In genomic region chr6:52422156-52422555, GRCh38 we compare ENCODE assay signal across 21 cellular contexts. TPM values are rescaled to one million over a fixed set of nuclear protein-coding genes. Genes with fewer than 3 reads are reported as not detected.
DNase-seq lines count a peak whose midpoint lies in the region; ATAC-seq, FAIRE-seq and TF ChIP-seq lines count a peak whose summit lies in the region.
"Had no signal": no experiment of that assay in that cellular context is flagged by ENCODE, and none has a peak within 500 bp of the region (broad histone marks: within the 10 kb centered on the region; RNA-seq: fewer than 3 reads in every experiment).

No MANE protein-coding gene starts in this region.

- DNase-seq in IMR-90 = no peak
- DNase-seq in K562 (ENCODE audit: extremely low read depth in 1 of 4, low spot score in 3 of 4) = no peak
- DNase-seq in amygdala (lab: John Stamatoyannopoulos, UW) = no peak
- no peak for DNase-seq in GM03348 (ENCODE audit: low spot score)
- no peak for DNase-seq in GM13977 (ENCODE audit: low spot score)
- DNase-seq: DMS79, H7, MG63, NCI-H1092 treated with DMSO at 0.1 percent for 48 hours, NCI-H1436 treated with DMSO at 0.1 percent for 48 hours, NCI-H1930, NCI-H2227 treated with DMSO at 0.1 percent for 48 hours, NCI-H510A, PC-9, SIG-M5, T-cell had no signal

- H3K27ac ChIP-seq in ACC112 (ENCODE audit: low read depth, low read length) = peak overlapping the region; percentile 88
- H3K27ac ChIP-seq in IMR-90 (ENCODE audit: insufficient read depth, low read length) = no peak overlapping the region
- H3K27ac ChIP-seq in K562 (ENCODE audit: extremely low read depth, low read depth, low read length) = no peak overlapping the region
- H3K27ac ChIP-seq: C4-2B, PC-9, RWPE1 had no signal

- no peak overlapping the region for H2BK5ac ChIP-seq in IMR-90 (ENCODE audit: low read depth, low read length, poor library complexity, severe bottlenecking)

- no CpG with 5 or more reads among the region's 2 CpGs for WGBS in IMR-90 (ENCODE audit: extremely low coverage in 2 of 2, insufficient read length in 1 of 2), 2 experiments
- 41% methylated on average over 2 of the region's 2 CpGs for WGBS in K562 (ENCODE audit: insufficient coverage, low coverage, missing lambda C conversion rate)

- TF ChIP-seq CTCF in IMR-90 (conservative IDR thresholded peaks at IDR 0.05; ENCODE audit: low read depth, low read length) (no peak), K562 (IDR thresholded peaks at IDR 0.05 in 2 of 3, conservative IDR thresholded peaks at IDR 0.05 in 1 of 3; ENCODE audit: insufficient read depth in 2 of 3, low read depth in 1 of 3, low read length in 3 of 3) (no peak), GM13977 (IDR thresholded peaks at IDR 0.05; ENCODE audit: extremely low read depth, insufficient read depth, missing control alignments) (no peak)

- no peak overlapping the region for H2AK9ac ChIP-seq in IMR-90 (replicated peaks; ENCODE audit: low read depth, low read length, poor library complexity)

- BruUV-seq in IMR-90 (replicated peaks; lab: Mats Ljungman, UMichigan) (no TSS peak), K562 (replicated peaks; lab: Mats Ljungman, UMichigan) (no TSS peak)

- no peak for ATAC-seq in IMR-90 (ENCODE audit: low read depth)
- ATAC-seq in K562 = no peak
- ATAC-seq: T-cell had no signal

- H4K20me1 ChIP-seq in IMR-90 (ENCODE audit: insufficient read depth, low read length) (no peaks in the 10 kb centered on the region), K562 (replicated peaks; ENCODE audit: control insufficient read depth, insufficient read depth, low read length) (no peaks in the 10 kb centered on the region)

- H3K9ac ChIP-seq in IMR-90 (ENCODE audit: low read depth, low read length) = no peak overlapping the region
- no peak overlapping the region for H3K9ac ChIP-seq in K562 (ENCODE audit: insufficient read depth in 1 of 2, low read depth in 2 of 2, low read length in 2 of 2)

- POLR2A ChIA-PET in IMR-90 (lab: Charles Lee; ENCODE audit: unreplicated experiment) (no interaction called here), K562 (lab: Yijun Ruan, JAX) (interaction anchor here (0.6 to 1.0 kb wide), 2 partner anchors 57 to 102 kb away, joined by 3 to 4 read pairs; no protein-coding TSS in a partner anchor)

- no peak for TF ChIP-seq RAD21 in IMR-90 (IDR thresholded peaks at IDR 0.05; ENCODE audit: low read length)
- TF ChIP-seq RAD21 in K562 (CRISPR knock-in tag; conservative IDR thresholded peaks at IDR 0.05 in 1 of 2, IDR thresholded peaks at IDR 0.05 in 1 of 2) = no peak

- CTCF ChIA-PET in IMR-90 (lab: Yijun Ruan, JAX) = interaction anchor here (1.3 kb wide), 1 partner anchor 46 kb away, joined by 3 read pairs; no protein-coding TSS in a partner anchor
- CTCF ChIA-PET in K562 (lab: Yijun Ruan, JAX; ENCODE audit: low intra/inter-chr PET ratio) = no interaction called here

- dilution Hi-C loops in IMR-90 (cut with HindIII; ENCODE audit: low sequenced_read_pairs, unreplicated experiment) = loop anchor here (25.0 kb wide), 1 partner anchor 240 kb away; the partner anchor contains the start of gene TMEM14A

- H3K79me2 ChIP-seq in ACC112 (ENCODE audit: control insufficient read depth, insufficient read depth, low read length, unreplicated experiment) (peaks cover 36% of the 10 kb centered on the region), K562 (ENCODE audit: control insufficient read depth, insufficient read depth, low read length) (peaks cover 6% of the 10 kb centered on the region; the same call in 2 of the 3 replicates)

- no peak overlapping the region for H4K5ac ChIP-seq in IMR-90 (ENCODE audit: low read depth, low read length)

- H3K9me1 ChIP-seq in IMR-90 (ENCODE audit: insufficient read depth, low read length) (peaks cover 13% of the 10 kb centered on the region), K562 (ENCODE audit: control insufficient read depth, insufficient read depth, low read length) (no peaks in the 10 kb centered on the region)

- H3K4ac ChIP-seq in IMR-90 (ENCODE audit: low read depth, low read length) = peak overlapping the region; percentile 62; the same call in 1 of the 2 replicates

- H3K18ac ChIP-seq in IMR-90 (ENCODE audit: low read depth, low read length) = no peak overlapping the region

- peak overlapping the region; percentile 86 for H2BK120ac ChIP-seq in IMR-90 (ENCODE audit: low read depth, low read length)

- no peak overlapping the region; the same call in 1 of the 2 replicates for H3K14ac ChIP-seq in IMR-90 (replicated peaks; ENCODE audit: low read depth, low read length)

- FAIRE-seq in K562 (lab: Jason Lieb, UNC) = no peak
- FAIRE-seq: D721Med had no signal

- peak overlapping the region; percentile 73; the same call in 1 of the 2 replicates for H2BK20ac ChIP-seq in IMR-90 (ENCODE audit: low read depth, low read length)

- H2AK5ac ChIP-seq in IMR-90 (ENCODE audit: low read depth, low read length) = no peak overlapping the region

- H3K23ac ChIP-seq in IMR-90 (ENCODE audit: low read depth, low read length) = peak overlapping the region; percentile 70

- H3K27me3 ChIP-seq in ACC112 (ENCODE audit: insufficient read depth, low read length) (no peaks in the 10 kb centered on the region), IMR-90 (ENCODE audit: control insufficient read depth, insufficient read depth, low read length) (no peaks in the 10 kb centered on the region), K562 (ENCODE audit: control insufficient read depth in 2 of 2, insufficient read depth in 2 of 2, low read length in 2 of 2) (no peaks in the 10 kb centered on the region), neuron (ENCODE audit: insufficient read depth, low read length) (no peaks in the 10 kb centered on the region)
- H3K27me3 ChIP-seq: MG63 had no signal

- peaks cover 74% of the 10 kb centered on the region for H3K4me1 ChIP-seq in ACC112 (ENCODE audit: control insufficient read depth, insufficient read depth, low read length, unreplicated experiment)
- H3K4me1 ChIP-seq in IMR-90 (ENCODE audit: control insufficient read depth, insufficient read depth, low read length) = peaks cover 13% of the 10 kb centered on the region
- H3K4me1 ChIP-seq in K562 (replicated peaks in 1 of 2; ENCODE audit: control insufficient read depth in 2 of 2, insufficient read depth in 2 of 2, low read length in 2 of 2) = peaks cover 21 to 22% of the 10 kb centered on the region in 2 experiments
- H3K4me1 ChIP-seq in neuron (ENCODE audit: insufficient read depth, low read length) = peaks cover 21% of the 10 kb centered on the region

- intact Hi-C loops in IMR-90 (cut with micrococcal nuclease) = loop anchor here (5.0 kb wide), 3 partner anchors 50 to 95 kb away; no protein-coding TSS in a partner anchor
- intact Hi-C loops in K562 (cut with micrococcal nuclease) = loop anchor here (5.0 kb wide), 1 partner anchor 60 kb away; no protein-coding TSS in a partner anchor

- H2AFZ ChIP-seq in ACC112 (ENCODE audit: low read length, unreplicated experiment) = no peak overlapping the region
- no peak overlapping the region for H2AFZ ChIP-seq in IMR-90 (replicated peaks; ENCODE audit: low read length, poor library complexity)
- H2AFZ ChIP-seq in K562 (ENCODE audit: low read depth, low read length) = no peak overlapping the region
- no peak overlapping the region for H2AFZ ChIP-seq in neuron (ENCODE audit: low read depth, low read length)
- H2AFZ ChIP-seq: PC-9 had no signal

- no peak overlapping the region for H3K56ac ChIP-seq in IMR-90 (ENCODE audit: extremely low read depth, insufficient read depth, low read length)

- peak overlapping the region; percentile 24; the same call in 1 of the 2 replicates for H4K91ac ChIP-seq in IMR-90 (ENCODE audit: insufficient read depth, low read depth, low read length)

- H3K36me3 ChIP-seq in ACC112 (ENCODE audit: insufficient read depth, low read length) = 0 out of 2 replicates have a peak, but pooled peaks cover 2% of the 10 kb centered on the region
- H3K36me3 ChIP-seq in IMR-90 (ENCODE audit: control insufficient read depth, insufficient read depth, low read length) = peaks cover 1% of the 10 kb centered on the region; the same call in 1 of the 2 replicates
- no peaks in the 10 kb centered on the region for H3K36me3 ChIP-seq in K562 (ENCODE audit: control insufficient read depth, insufficient read depth, low read length)
- peaks cover 16% of the 10 kb centered on the region for H3K36me3 ChIP-seq in neuron (ENCODE audit: insufficient read depth, low read length)

- peaks cover 9 to 26% of the 10 kb centered on the region in 2 experiments for H3K79me1 ChIP-seq in IMR-90 (ENCODE audit: low read depth in 1 of 2, low read length in 2 of 2)

- H4K8ac ChIP-seq in IMR-90 (ENCODE audit: low read depth in 2 of 2, low read length in 2 of 2) = peak overlapping the region in 1 of 2 experiments; percentile 56; a peak in 1 of 4 replicates

- TF ChIP-seq POLR2A in IMR-90 (IDR thresholded peaks at IDR 0.05; ENCODE audit: low read depth, low read length) = no peak
- TF ChIP-seq POLR2A in K562 (conservative IDR thresholded peaks at IDR 0.05) = no peak

- peak overlapping the region; percentile 82; the same call in 1 of the 2 replicates for H3K4me3 ChIP-seq in ACC112 (ENCODE audit: low read depth, low read length)
- H3K4me3 ChIP-seq in IMR-90 (ENCODE audit: insufficient read depth, low read depth, low read length) = no peak overlapping the region
- no peak overlapping the region for H3K4me3 ChIP-seq in K562
- H3K4me3 ChIP-seq in neuron (ENCODE audit: low read length) = peak overlapping the region; percentile 68
- H3K4me3 ChIP-seq: PC-9 had no signal

- in situ Hi-C loops in IMR-90 (cut with MboI; ENCODE audit: low sequenced_read_pairs) = no loop called here
- in situ Hi-C loops in K562 (cut with MboI) = loop anchor here (25.0 kb wide), 1 partner anchor 1065 kb away; no protein-coding TSS in a partner anchor
- in situ Hi-C loops in GM13977 (cut with MboI; ENCODE audit: low pct_unique_long_range_greater_than_20kb, low sequenced_read_pairs, unreplicated experiment) = no loop called here

- TF ChIP-seq EP300 in K562 (IDR thresholded peaks at IDR 0.05; ENCODE audit: low read length) = no peak

- H3K9me3 ChIP-seq in IMR-90 (ENCODE audit: control insufficient read depth, insufficient read depth, low read length) = no peaks in the 10 kb centered on the region
- no peaks in the 10 kb centered on the region for H3K9me3 ChIP-seq in K562 (replicated peaks; ENCODE audit: control insufficient read depth, insufficient read depth, low read depth, low read length)
- no peaks in the 10 kb centered on the region for H3K9me3 ChIP-seq in neuron (ENCODE audit: low read length)
- H3K9me3 ChIP-seq: MG63 had no signal

- H3K4me2 ChIP-seq in IMR-90 (ENCODE audit: low read depth, low read length) (no peak overlapping the region), K562 (ENCODE audit: insufficient read depth, low read length) (no peak overlapping the region)
- H3K4me2 ChIP-seq: PC-9 had no signal

- peak overlapping the region; percentile 70; the same call in 1 of the 3 replicates for H2BK15ac ChIP-seq in IMR-90 (ENCODE audit: low read depth, low read length)

RNA-seq across cellular contexts. Expression of gene EFHC1, which starts 2.0 kb away (rescaled TPM):
- 14.0 and 14.7 TPM in 2 replicates for total RNA-seq in IMR-90 (2012; rRNA removed)
- 17.6 and 23.0 TPM in 2 replicates for polyA plus RNA-seq in IMR-90 (2012; rRNA removed)
- 3.1 and 5.1 TPM in 2 replicates for polyA plus RNA-seq in IMR-90 (2012; cell fraction: cytosol; rRNA removed)
- polyA plus RNA-seq in IMR-90 (2012; cell fraction: nucleus; rRNA removed; ENCODE audit: low replicate concordance) = 39.6 and 135 TPM in 2 replicates
- total RNA-seq in K562 (2011; cell fraction: chromatin; rRNA removed; ENCODE audit: low replicate concordance) = 33.1 and 52.6 TPM in 2 replicates
- 14.3 and 20.1 TPM in 2 replicates for total RNA-seq in K562 (2011; cell fraction: nucleolus; rRNA removed)
- total RNA-seq in K562 (2011; cell fraction: nucleoplasm; rRNA removed) = 25.2 and 39.0 TPM in 2 replicates
- 10.6 and 12.2 TPM in 2 replicates for total RNA-seq in K562 (2014; rRNA removed)
- total RNA-seq in K562 (2014; rRNA removed; fragmentation: Illumina TruSeq; extraction: Trizol) = 11.1 and 12.4 TPM in 2 replicates
- total RNA-seq in K562 (2015; rRNA removed; fragmentation: Illumina TruSeq; extraction: Trizol) = 9.5 and 10.2 TPM in 2 replicates
- 10.8 and 12.0 TPM in 2 replicates for total RNA-seq in K562 (2021)
- 24.7 and 31.0 TPM in 2 replicates for polyA plus RNA-seq in K562 (2011; rRNA removed)
- 6.0 and 10.8 TPM in 2 replicates for polyA plus RNA-seq in K562 (2011; cell fraction: cytosol; rRNA removed)
- polyA plus RNA-seq in K562 (2011; cell fraction: nucleus; rRNA removed) = 104 and 128 TPM in 2 replicates
- 12.9 and 23.7 TPM in 2 replicates for polyA plus RNA-seq in K562 (2012)
- 14.4 and 14.9 TPM in 2 replicates for polyA plus RNA-seq in K562 (2014; fragmentation: Illumina TruSeq; extraction: Trizol)
- polyA plus RNA-seq in K562 (2014; fragmentation: Nextera tagmentation; extraction: Ambion mirVana) = 10 to 100 TPM; 15.7 to 17.2 TPM
- 20.8 and 21.5 TPM in 2 replicates for polyA plus RNA-seq in K562 (2014; rRNA removed)
- 12.7 and 13.7 TPM in 2 replicates for polyA minus RNA-seq in K562 (2011; rRNA and poly(A)+ RNA removed)
- polyA minus RNA-seq in K562 (2011; cell fraction: cytosol; rRNA and poly(A)+ RNA removed) = 4.6 and 5.6 TPM in 2 replicates
- 26.8 and 38.1 TPM in 2 replicates for polyA minus RNA-seq in K562 (2011; cell fraction: nucleus; rRNA and poly(A)+ RNA removed)

Comparison
In these comparisons a context has a peak if more than half of its experiments do, and no peak if none do; other contexts are left out.
1. H3K4me3 ChIP-seq: peak in ACC112 (single experiment) and neuron (single experiment); none in IMR-90 (single experiment) and K562 (single experiment).